8 cellular contexts compared by ENCODE assay signal in the genomic region with DNA sequence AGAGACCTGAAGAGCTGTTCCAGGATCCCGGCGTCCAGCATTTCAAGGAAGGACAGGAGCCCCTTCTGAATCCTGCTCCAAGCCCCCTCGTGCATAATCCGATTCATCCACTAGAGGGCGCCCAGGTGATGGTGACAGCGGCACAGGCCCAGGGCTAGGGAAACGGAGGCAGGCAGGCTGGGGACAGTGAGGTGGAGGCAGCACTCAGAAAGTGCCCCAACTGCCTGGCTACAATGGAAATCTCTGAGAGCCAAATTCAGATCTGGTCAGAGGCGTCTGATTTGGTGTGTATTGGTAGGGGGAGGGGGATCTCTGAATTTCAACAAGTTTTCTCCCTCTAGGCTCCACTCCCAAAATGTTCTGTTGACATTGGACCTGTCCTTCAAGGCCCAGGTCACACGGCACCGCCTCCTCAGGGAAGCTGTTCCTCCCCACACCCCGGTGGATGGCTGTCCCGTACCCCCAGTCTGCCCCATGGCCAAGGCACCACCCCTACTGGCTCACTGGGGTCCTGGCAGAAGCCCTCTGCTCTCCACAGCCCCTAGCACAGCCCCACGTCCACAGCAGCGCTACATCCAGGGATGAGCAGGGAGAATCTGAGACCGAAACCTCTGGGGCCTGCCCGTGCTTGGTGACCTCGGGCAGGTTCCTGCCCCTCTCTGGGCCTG.
DNase-seq lines count a peak whose midpoint lies in the region; ATAC-seq and TF ChIP-seq lines count a peak whose summit lies in the region.

No MANE protein-coding gene starts in this region.

- no peak overlapping the region for H3K27ac ChIP-seq in brain microvascular endothelial cell

- peaks cover 5% of the 10 kb centered on the region for H3K36me3 ChIP-seq in brain microvascular endothelial cell (replicated peaks)

- H3K4me3 ChIP-seq in brain microvascular endothelial cell (ENCODE audit: low read depth, low read length): no peak overlapping the region

- ATAC-seq in HG03045 (IDR thresholded peaks at IDR 0.05; ENCODE audit: unreplicated experiment) (no peak), HG02571 (IDR thresholded peaks at IDR 0.05; ENCODE audit: unreplicated experiment) (no peak)

- DNase-seq in EH (ENCODE audit: low read depth): peak; percentile 58
- DNase-seq in LHCN-M2 (ENCODE audit: low read depth): peak; percentile 35
- DNase-seq in UCSD-AML1 (lab: John Stamatoyannopoulos, UW; ENCODE audit: unreplicated experiment): peak; percentile 61
- peak; percentile 52 for DNase-seq in brain microvascular endothelial cell
- peak; percentile 31 for DNase-seq in iris pigment epithelial cell (ENCODE audit: low read depth)
- DNase-seq in stimulated activated CD4-positive, alpha-beta T cell treated with anti-CD3 and anti-CD28 coated beads, Interleukin-1b, Interleukin-23, amount 100 ng/mL, for 1 hour (ENCODE audit: low read depth in 2 of 2): peak; percentile 32 to 65

- no peaks in the 10 kb centered on the region for H3K27me3 ChIP-seq in brain microvascular endothelial cell (replicated peaks)

- TF ChIP-seq CTCF in brain microvascular endothelial cell (IDR thresholded peaks at IDR 0.05; ENCODE audit: low read depth, low read length, missing control alignments): peak; percentile 93

- in situ Hi-C loops in brain microvascular endothelial cell (cut with HindIII; ENCODE audit: low pct_ligation_motif_present, low sequenced_read_pairs): no loop called here
